In genomic region chr4:73086095-73086869, GRCh38 we compare ENCODE assay signal across 14 cellular contexts. TPM values are rescaled to one million over a fixed set of nuclear protein-coding genes. Genes with fewer than 3 reads are reported as not detected.
DNase-seq lines count a peak whose midpoint lies in the region; ATAC-seq and TF ChIP-seq lines count a peak whose summit lies in the region.
"Had no signal": no experiment of that assay in that cellular context is flagged by ENCODE, and none has a peak within 500 bp of the region (broad histone marks: within the 10 kb centered on the region; RNA-seq: fewer than 3 reads in every experiment).

No MANE protein-coding gene starts in this region.

- no peaks in the 10 kb centered on the region for H3K9me3 Mint-ChIP-seq in T-helper 1 cell treated with Interleukin-12 subunit alpha and Interleukin-12 subunit beta and Interleukin-4 antibody, amounts not matched to agents 30 μg/mL and 1 μg/mL, for 36 hours
- no peaks in the 10 kb centered on the region for H3K9me3 Mint-ChIP-seq in IgD-negative memory B cell
- H3K9me3 Mint-ChIP-seq in central memory CD8-positive, alpha-beta T cell = no peaks in the 10 kb centered on the region
- H3K9me3 Mint-ChIP-seq in natural killer cell = no peaks in the 10 kb centered on the region

- TF ChIP-seq CTCF in natural killer cell (IDR thresholded peaks at IDR 0.05) (no peak), GM13977 (IDR thresholded peaks at IDR 0.05; ENCODE audit: extremely low read depth, insufficient read depth, missing control alignments) (no peak)

- ATAC-seq in central memory CD8-positive, alpha-beta T cell (replicated peaks; ENCODE audit: extremely low read depth, poor library complexity, severe bottlenecking) = no peak
- ATAC-seq in natural killer cell = peak in 2 of 3 donors; percentile 58 to 75
- ATAC-seq: A549, Panc1 had no signal

- no peaks in the 10 kb centered on the region for H3K27me3 Mint-ChIP-seq in T-helper 1 cell treated with Interleukin-12 subunit alpha and Interleukin-12 subunit beta and Interleukin-4 antibody, amounts not matched to agents 30 μg/mL and 1 μg/mL, for 36 hours (ENCODE audit: low read depth)
- H3K27me3 Mint-ChIP-seq in IgD-negative memory B cell = no peaks in the 10 kb centered on the region
- H3K27me3 Mint-ChIP-seq in central memory CD8-positive, alpha-beta T cell = no peaks in the 10 kb centered on the region
- H3K27me3 Mint-ChIP-seq in natural killer cell (ENCODE audit: low read depth in 2 of 2) = no peaks in the 10 kb centered on the region

- intact Hi-C loops in natural killer cell (cut with micrococcal nuclease) = loop anchor here (5.0 kb wide), 1 partner anchor 171 kb away; the partner anchor contains the start of gene ANKRD17

- H3K4me3 Mint-ChIP-seq in T-helper 1 cell treated with Interleukin-12 subunit alpha and Interleukin-12 subunit beta and Interleukin-4 antibody, amounts not matched to agents 30 μg/mL and 1 μg/mL, for 36 hours = peak overlapping the region; percentile 73
- H3K4me3 Mint-ChIP-seq in IgD-negative memory B cell (peak overlapping the region in 3 of 4 donors; percentile 32 to 78 (median 52)), natural killer cell (peak overlapping the region; percentile 83)
- H3K4me3 Mint-ChIP-seq in central memory CD8-positive, alpha-beta T cell = peak overlapping the region; percentile 57

- DNase-seq in T-helper 1 cell (no peak), natural killer cell (no peak), hepatic stellate cell (ENCODE audit: low spot score) (no peak), GM13977 (ENCODE audit: low spot score) (no peak), pons (ENCODE audit: low spot score) (no peak)
- DNase-seq in central memory CD8-positive, alpha-beta T cell (ENCODE audit: low spot score in 2 of 2) = no peak
- DNase-seq: activated CD8-positive, alpha-beta memory T cell treated with anti-CD3 and anti-CD28 coated beads, Interleukin-2, amount 50 U/mL, for 4 hours; KG1; retina; T-helper 9 cell had no signal

- H3K27ac Mint-ChIP-seq in T-helper 1 cell treated with Interleukin-12 subunit alpha and Interleukin-12 subunit beta and Interleukin-4 antibody, amounts not matched to agents 30 μg/mL and 1 μg/mL, for 36 hours = peak overlapping the region; percentile 69
- peak overlapping the region in 1 of 3 donors; percentile 97 for H3K27ac Mint-ChIP-seq in IgD-negative memory B cell
- H3K27ac Mint-ChIP-seq in central memory CD8-positive, alpha-beta T cell (ENCODE audit: low read depth) = peak overlapping the region; percentile 35
- peak overlapping the region; percentile 17 to 82 for H3K27ac Mint-ChIP-seq in natural killer cell

- peaks cover 31% of the 10 kb centered on the region for H3K36me3 Mint-ChIP-seq in T-helper 1 cell treated with Interleukin-12 subunit alpha and Interleukin-12 subunit beta and Interleukin-4 antibody, amounts not matched to agents 30 μg/mL and 1 μg/mL, for 36 hours (ENCODE audit: low read depth)
- H3K36me3 Mint-ChIP-seq in IgD-negative memory B cell (peaks cover 8% of the 10 kb centered on the region), natural killer cell (no peaks in the 10 kb centered on the region)
- H3K36me3 Mint-ChIP-seq in central memory CD8-positive, alpha-beta T cell (ENCODE audit: insufficient read depth) = peaks cover 23% of the 10 kb centered on the region

- in situ Hi-C loops in GM13977 (cut with MboI; ENCODE audit: low pct_unique_long_range_greater_than_20kb, low sequenced_read_pairs, unreplicated experiment) = no loop called here

- H3K4me1 Mint-ChIP-seq in T-helper 1 cell treated with Interleukin-12 subunit alpha and Interleukin-12 subunit beta and Interleukin-4 antibody, amounts not matched to agents 30 μg/mL and 1 μg/mL, for 36 hours (ENCODE audit: low read depth) = peaks cover 9% of the 10 kb centered on the region
- H3K4me1 Mint-ChIP-seq in IgD-negative memory B cell (peaks cover 5 to 19% (median 14%) of the 10 kb centered on the region in 3 donors), natural killer cell (peaks cover 0 to 8% of the 10 kb centered on the region in 2 donors)
- peaks cover 6% of the 10 kb centered on the region for H3K4me1 Mint-ChIP-seq in central memory CD8-positive, alpha-beta T cell

RNA-seq across cellular contexts. Expression of gene COX18, which starts 16.8 kb away (rescaled TPM):
- 7.1 TPM for polyA plus RNA-seq in IgD-negative memory B cell
- 10 to 100 TPM in 1 of 3 donors, 1 to 10 TPM in 2; 9.6 to 10.3 (median 9.7) TPM for total RNA-seq in natural killer cell
